In the genomic region with DNA sequence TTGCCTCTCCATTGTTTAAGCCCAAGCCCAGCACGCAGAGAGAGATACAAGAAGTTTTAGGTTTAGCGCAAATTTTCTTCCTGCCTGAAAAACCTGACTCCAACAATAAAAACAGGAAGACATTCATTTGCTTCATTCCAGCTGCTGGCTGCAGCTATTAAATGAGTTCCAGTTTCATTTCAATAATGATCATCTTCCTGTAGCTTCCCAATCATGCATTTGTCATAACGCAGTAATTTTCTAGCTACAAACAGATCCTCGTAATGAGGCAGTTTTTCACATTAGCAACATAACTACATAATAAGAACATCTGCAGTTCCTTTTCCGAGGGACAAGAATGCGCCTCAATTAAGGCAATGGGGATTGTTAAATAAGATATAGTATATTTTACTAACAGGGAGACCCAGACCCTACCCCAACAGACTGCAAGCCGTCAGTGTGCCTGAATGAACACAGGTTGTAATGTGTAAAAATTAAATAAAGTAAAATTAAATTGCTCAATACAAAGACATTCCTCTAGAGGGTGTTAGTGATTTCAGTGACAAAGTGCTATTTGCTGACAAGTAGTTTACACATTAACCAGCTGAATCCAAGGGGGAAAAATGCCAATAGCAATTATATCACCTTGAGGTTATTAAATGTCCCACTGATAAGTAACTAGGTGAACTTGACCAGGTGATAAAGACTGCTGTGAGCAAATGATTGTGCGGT, we compare ENCODE assay signal across 9 cellular contexts.
DNase-seq lines count a peak whose midpoint lies in the region; ATAC-seq and TF ChIP-seq lines count a peak whose summit lies in the region.
"Had no signal": no experiment of that assay in that cellular context is flagged by ENCODE, and none has a peak within 500 bp of the region (broad histone marks: within the 10 kb centered on the region; RNA-seq: fewer than 3 reads in every experiment).

No MANE protein-coding gene starts in this region.

- H3K9me2 ChIP-seq in GM23338 (ENCODE audit: insufficient read depth): no peaks in the 10 kb centered on the region

- peaks cover 4% of the 10 kb centered on the region; the same call in 2 of the 3 replicates for H3K9me3 Mint-ChIP-seq in GM23338
- H3K9me3 Mint-ChIP-seq in progenitor cell of endocrine pancreas (ENCODE audit: low read depth): no peaks in the 10 kb centered on the region

- peaks cover 9% of the 10 kb centered on the region for H3K4me1 Mint-ChIP-seq in GM23338
- peaks cover 39% of the 10 kb centered on the region for H3K4me1 Mint-ChIP-seq in progenitor cell of endocrine pancreas (ENCODE audit: low read depth)
- H3K4me1 Mint-ChIP-seq: memory B cell had no signal

- H3K4me3 Mint-ChIP-seq in GM23338 (no peak overlapping the region), progenitor cell of endocrine pancreas (ENCODE audit: low read depth) (peak overlapping the region; percentile 17)
- H3K4me3 Mint-ChIP-seq: memory B cell had no signal

- H3K4me1 ChIP-seq in GM23338 (ENCODE audit: insufficient read depth): no peaks in the 10 kb centered on the region

- TF ChIP-seq CTCF in GM23338 (conservative IDR thresholded peaks at IDR 0.05; ENCODE audit: low read depth in 2 of 2) (peak; percentile 28 to 42; a peak in 2 of 4 replicates), progenitor cell of endocrine pancreas (IDR thresholded peaks at IDR 0.05; ENCODE audit: unreplicated experiment) (peak; percentile 57)

- H2AFZ ChIP-seq in GM23338: 0 out of 2 replicates have a peak overlapping the region, but pooled peaks have one; percentile 29

- H3K27ac Mint-ChIP-seq in GM23338 (no peak overlapping the region), progenitor cell of endocrine pancreas (peak overlapping the region; percentile 19)
- H3K27ac Mint-ChIP-seq: memory B cell had no signal

- no peak overlapping the region for H3K4me2 ChIP-seq in GM23338

- no peaks in the 10 kb centered on the region for H3K36me3 ChIP-seq in GM23338 (ENCODE audit: insufficient read depth)

- no peaks in the 10 kb centered on the region for H3K79me2 ChIP-seq in GM23338 (replicated peaks; ENCODE audit: insufficient read depth)

- H3K4me3 ChIP-seq in GM23338: no peak overlapping the region

- no peaks in the 10 kb centered on the region for H4K20me1 ChIP-seq in GM23338 (replicated peaks; ENCODE audit: insufficient read depth)

- H3K27ac ChIP-seq in GM23338 (ENCODE audit: low read depth): no peak overlapping the region

- H3K27me3 Mint-ChIP-seq in GM23338 (ENCODE audit: insufficient read depth, low read depth, poor library complexity) (peaks cover 3% of the 10 kb centered on the region), progenitor cell of endocrine pancreas (peaks cover 92% of the 10 kb centered on the region)

- H3K36me3 Mint-ChIP-seq in GM23338 (ENCODE audit: low read depth): peaks cover 3% of the 10 kb centered on the region; the same call in 1 of the 3 replicates
- H3K36me3 Mint-ChIP-seq in progenitor cell of endocrine pancreas (ENCODE audit: insufficient read depth): no peaks in the 10 kb centered on the region
- H3K36me3 Mint-ChIP-seq: memory B cell had no signal

- ATAC-seq in GM23338: peak; percentile 23; the same call in 1 of the 3 replicates
- no peak for ATAC-seq in GM21390 (IDR thresholded peaks at IDR 0.05; ENCODE audit: unreplicated experiment)
- ATAC-seq in stimulated activated naive CD8-positive, alpha-beta T cell treated with anti-CD3 and anti-CD28 coated beads, Interleukin-15, Interleukin-2, amounts not matched to agents 100 U/mL and 50 U/mL, for 24 hours: no peak

- no peaks in the 10 kb centered on the region for H3K27me3 ChIP-seq in GM23338 (ENCODE audit: insufficient read depth)

- DNase-seq in GM23338 (ENCODE audit: low spot score): no peak
- DNase-seq in NCI-H748 (lab: John Stamatoyannopoulos, UW; ENCODE audit: unreplicated experiment): peak; percentile 72
- DNase-seq in epidermal melanocyte (ENCODE audit: insufficient read length, low spot score): peak; percentile 27
- DNase-seq in progenitor cell of endocrine pancreas (ENCODE audit: low spot score, unreplicated experiment): no peak
- DNase-seq in stimulated activated naive CD8-positive, alpha-beta T cell treated with anti-CD3 and anti-CD28 coated beads, Interleukin-15, Interleukin-2, amounts not matched to agents 100 U/mL and 50 U/mL, for 24 hours: no peak
- no peak for DNase-seq in NCI-H1092 (lab: John Stamatoyannopoulos, UW)
- DNase-seq: activated naive CD4-positive, alpha-beta T cell treated with Interleukin-2 at 50 U/mL for 16 hours had no signal

- H3F3A ChIP-seq in GM23338 (replicated peaks; ENCODE audit: low read depth): no peaks in the 10 kb centered on the region

TF ChIP-seq in GM23338, 12 proteins besides CTCF, POLR2A, EP300 and RAD21:
- TF ChIP-seq POLR2AphosphoS5 (IDR thresholded peaks at IDR 0.05; ENCODE audit: low read depth): no peak
- no peak for TF ChIP-seq NANOG (IDR thresholded peaks at IDR 0.05; ENCODE audit: borderline replicate concordance)
- no peak for TF ChIP-seq CREB1 (CRISPR knock-in tag; IDR thresholded peaks at IDR 0.05; ENCODE audit: low read depth)
- TF ChIP-seq EZH2phosphoT487 (IDR thresholded peaks at IDR 0.05; ENCODE audit: unreplicated experiment): no peak
- TF ChIP-seq JUNB (IDR thresholded peaks at IDR 0.05; ENCODE audit: unreplicated experiment): no peak
- TF ChIP-seq ZNF114 (CRISPR knock-in tag; IDR thresholded peaks at IDR 0.05): no peak
- no peak for TF ChIP-seq REST (IDR thresholded peaks at IDR 0.05; ENCODE audit: unreplicated experiment)

Comparison
In these comparisons a context has a peak if more than half of its experiments do, and no peak if none do; other contexts are left out.
1. DNase-seq: peak in NCI-H748 (single experiment) and epidermal melanocyte (single experiment); none in GM23338 (single experiment), progenitor cell of endocrine pancreas (single experiment), stimulated activated naive CD8-positive, alpha-beta T cell treated with anti-CD3 and anti-CD28 coated beads, Interleukin-15, Interleukin-2, amounts not matched to agents 100 U/mL and 50 U/mL, for 24 hours (single experiment) and NCI-H1092 (single experiment).